1 cellular context compared by ENCODE assay signal in genomic region chr2:174072069-174072468, GRCh38.
A peak's percentile ranks its signal among the peaks of the same experiment; 100 is the strongest.
TF ChIP-seq lines count a peak whose summit lies in the region.

No MANE protein-coding gene starts in this region.

TF ChIP-seq in GM12878, 131 proteins besides CTCF, POLR2A, EP300 and RAD21 (continued from another document):
- TF ChIP-seq MLLT1 (IDR thresholded peaks at IDR 0.05) (no peak), FOXK2 (IDR thresholded peaks at IDR 0.05) (no peak), USF2 (IDR thresholded peaks at IDR 0.05; ENCODE audit: borderline replicate concordance, low read depth, low read length) (peak; percentile 2; the same call in 1 of the 2 replicates), IKZF1 (conservative IDR thresholded peaks at IDR 0.05) (peak; percentile 23; the same call in 1 of the 2 replicates), KLF5 (IDR thresholded peaks at IDR 0.05; ENCODE audit: partially characterized antibody) (no peak), ZNF217 (IDR thresholded peaks at IDR 0.05) (peak; percentile 72; the same call in 1 of the 2 replicates), CHD1 (IDR thresholded peaks at IDR 0.05; ENCODE audit: low read depth, low read length) (no peak), MTA3 (IDR thresholded peaks at IDR 0.05; ENCODE audit: borderline replicate concordance, low read length) (no peak), ZSCAN29 (IDR thresholded peaks at IDR 0.05) (no peak), ZNF24 (IDR thresholded peaks at IDR 0.05) (no peak), TCF7 (IDR thresholded peaks at IDR 0.05; ENCODE audit: borderline replicate concordance) (no peak), FOXM1 (IDR thresholded peaks at IDR 0.05; ENCODE audit: low read depth, low read length) (no peak), BHLHE40 (IDR thresholded peaks at IDR 0.05; ENCODE audit: borderline replicate concordance in 1 of 2, low read depth in 2 of 2, low read length in 1 of 2) (peak; percentile 89 to 91), YY1 (IDR thresholded peaks at IDR 0.05; ENCODE audit: low read depth, low read length) (no peak), TARDBP (IDR thresholded peaks at IDR 0.05; ENCODE audit: borderline replicate concordance) (no peak), RAD51 (IDR thresholded peaks at IDR 0.05) (peak; percentile 92), NFYA (IDR thresholded peaks at IDR 0.05; ENCODE audit: borderline replicate concordance, low read depth, low read length) (no peak), MXI1 (IDR thresholded peaks at IDR 0.05; ENCODE audit: low read depth, low read length) (no peak), ATF3 (IDR thresholded peaks at IDR 0.05; ENCODE audit: borderline replicate concordance, extremely low read depth, low read depth, low read length) (no peak), MTA2 (IDR thresholded peaks at IDR 0.05; ENCODE audit: low read depth) (peak; percentile 74; the same call in 1 of the 2 replicates), ZNF384 (IDR thresholded peaks at IDR 0.05; ENCODE audit: borderline replicate concordance, low read depth, low read length) (no peak; the same call in 1 of the 2 replicates), BRCA1 (IDR thresholded peaks at IDR 0.05; ENCODE audit: low read depth, low read length) (no peak), EGR1 (IDR thresholded peaks at IDR 0.05; ENCODE audit: borderline replicate concordance in 1 of 2, low read depth in 2 of 2, low read length in 2 of 2) (no peak), IKZF2 (IDR thresholded peaks at IDR 0.05) (peak in 1 of 2 experiments; percentile 12; a peak in 1 of 4 replicates), HCFC1 (IDR thresholded peaks at IDR 0.05; ENCODE audit: low read length) (no peak), SREBF2 (IDR thresholded peaks at IDR 0.05; ENCODE audit: low read length) (no peak), SPI1 (IDR thresholded peaks at IDR 0.05; ENCODE audit: borderline replicate concordance, insufficient read depth, low read depth, low read length) (no peak), ZNF207 (IDR thresholded peaks at IDR 0.05; ENCODE audit: borderline replicate concordance) (no peak), TCF3 (IDR thresholded peaks at IDR 0.05; ENCODE audit: borderline replicate concordance, insufficient read depth, low read depth, low read length) (no peak), MEF2B (IDR thresholded peaks at IDR 0.05; ENCODE audit: partially characterized antibody, poor library complexity, severe bottlenecking) (peak; percentile 33)
